ENCODE assay signal across 13 cellular contexts in the genomic region with DNA sequence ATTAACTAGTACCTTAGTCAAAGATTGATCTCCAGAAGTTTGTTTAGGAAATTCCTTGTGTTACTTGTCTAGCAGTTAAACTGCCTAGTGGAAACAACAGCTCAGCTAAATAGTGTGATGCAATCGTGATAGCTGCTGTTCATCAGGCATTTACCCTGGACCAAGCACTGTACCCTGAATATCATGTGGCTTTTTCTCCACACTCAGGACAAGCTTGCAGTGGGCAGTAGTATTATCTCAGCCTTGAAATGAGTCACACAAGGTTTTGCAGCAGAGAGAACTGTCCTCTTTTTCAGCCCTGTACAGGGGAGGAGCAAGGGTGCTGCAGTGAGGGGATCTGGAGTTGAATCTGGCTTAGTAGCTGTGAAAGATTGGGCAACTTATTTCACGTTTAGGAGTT.
DNase-seq lines count a peak whose midpoint lies in the region; ATAC-seq and TF ChIP-seq lines count a peak whose summit lies in the region.
"Had no signal": no experiment of that assay in that cellular context is flagged by ENCODE, and none has a peak within 500 bp of the region (broad histone marks: within the 10 kb centered on the region; RNA-seq: fewer than 3 reads in every experiment).

No MANE protein-coding gene starts in this region.

- H3K79me2 ChIP-seq in mesendoderm (ENCODE audit: control insufficient read depth, insufficient read depth, low read length) = no peaks in the 10 kb centered on the region

- no peak overlapping the region for H2AK5ac ChIP-seq in mesendoderm (ENCODE audit: low read length)

- H3K4me1 ChIP-seq in esophagus squamous epithelium (peaks cover 12 to 93% (median 41%) of the 10 kb centered on the region in 3 donors), psoas muscle (peaks cover 39% of the 10 kb centered on the region), vagina (peaks cover 10% of the 10 kb centered on the region), mesendoderm (ENCODE audit: control insufficient read depth, low read depth, low read length) (no peaks in the 10 kb centered on the region)

- no peak overlapping the region for H3K18ac ChIP-seq in mesendoderm (ENCODE audit: low read length)

- no peak overlapping the region for H2BK15ac ChIP-seq in mesendoderm (replicated peaks; ENCODE audit: low read depth)

- H3K4me2 ChIP-seq in mesendoderm (ENCODE audit: low read length) = no peak overlapping the region

- no peak for TF ChIP-seq CTCF in esophagus squamous epithelium (IDR thresholded peaks at IDR 0.05)
- TF ChIP-seq CTCF in psoas muscle (IDR thresholded peaks at IDR 0.05) = no peak
- TF ChIP-seq CTCF in vagina (IDR thresholded peaks at IDR 0.05) = no peak

- TF ChIP-seq POLR2A in esophagus squamous epithelium (IDR thresholded peaks at IDR 0.05) = no peak
- no peak for TF ChIP-seq POLR2A in vagina (IDR thresholded peaks at IDR 0.05)

- H3K36me3 ChIP-seq in esophagus squamous epithelium (peaks cover 0 to 6% (median 0%) of the 10 kb centered on the region in 3 donors), psoas muscle (ENCODE audit: insufficient read depth in 1 of 2, low read depth in 1 of 2) (peaks cover 0 to 6% of the 10 kb centered on the region in 2 donors), vagina (no peaks in the 10 kb centered on the region), mesendoderm (ENCODE audit: control insufficient read depth, insufficient read depth, low read length) (no peaks in the 10 kb centered on the region)

- H3K23ac ChIP-seq in mesendoderm (ENCODE audit: low read length) = no peak overlapping the region

- H2BK5ac ChIP-seq in mesendoderm (ENCODE audit: low read length) = no peak overlapping the region

- WGBS in esophagus squamous epithelium, 2 donors = 25 to 27% methylated on average over 2 of the region's 2 CpGs
- WGBS in psoas muscle, 3 donors = 25 to 39% (median 31%) methylated on average over 2 of the region's 2 CpGs
- no CpG with 5 or more reads among the region's 2 CpGs for WGBS in mesendoderm (ENCODE audit: extremely low coverage, insufficient coverage, low lambda C conversion rate)

- no peak overlapping the region for H3K4ac ChIP-seq in mesendoderm (ENCODE audit: low read depth, low read length)

- peak overlapping the region in 1 of 4 donors; percentile 0 for H3K4me3 ChIP-seq in esophagus squamous epithelium
- peak overlapping the region; percentile 37 for H3K4me3 ChIP-seq in psoas muscle
- H3K4me3 ChIP-seq in vagina = no peak overlapping the region
- H3K4me3 ChIP-seq in mesendoderm (ENCODE audit: low read length) = no peak overlapping the region

- intact Hi-C loops in esophagus squamous epithelium (cut with DNase I) = loop anchor here (10.0 kb wide), 1 partner anchor 445 kb away; no protein-coding TSS in a partner anchor
- intact Hi-C loops in psoas muscle (cut with DNase I) = no loop called here
- intact Hi-C loops in vagina (cut with DNase I) = no loop called here

- no peaks in the 10 kb centered on the region for H3K79me1 ChIP-seq in mesendoderm (ENCODE audit: low read length)

- no peak overlapping the region for H2BK120ac ChIP-seq in mesendoderm (ENCODE audit: low read depth, low read length)

- H3K27ac ChIP-seq in esophagus squamous epithelium (peak overlapping the region; percentile 48 to 89 (median 82)), psoas muscle (peak overlapping the region; percentile 66), vagina (no peak overlapping the region), mesendoderm (ENCODE audit: low read depth, low read length) (no peak overlapping the region)

- no peaks in the 10 kb centered on the region for H3K9me3 ChIP-seq in esophagus squamous epithelium
- H3K9me3 ChIP-seq in psoas muscle = no peaks in the 10 kb centered on the region
- no peaks in the 10 kb centered on the region for H3K9me3 ChIP-seq in vagina

- peak; percentile 77 to 96 (median 94) for ATAC-seq in psoas muscle
- ATAC-seq: natural killer cell; SK-N-SH treated with all-trans-retinoic acid at 6 μM for 48 hours; stimulated activated naive CD8-positive, alpha-beta T cell treated with anti-CD3 and anti-CD28 coated beads, Interleukin-15, amount 100 ng/mL, for 72 hours had no signal

- no peak overlapping the region for H3K56ac ChIP-seq in mesendoderm (ENCODE audit: low read length)

- no peak overlapping the region for H3K9ac ChIP-seq in mesendoderm (ENCODE audit: low read length)

- no peak overlapping the region for H4K5ac ChIP-seq in mesendoderm (ENCODE audit: low read length)

- no peak overlapping the region for H4K8ac ChIP-seq in mesendoderm (ENCODE audit: low read depth, low read length)

- no peaks in the 10 kb centered on the region for H3K27me3 ChIP-seq in esophagus squamous epithelium
- no peaks in the 10 kb centered on the region for H3K27me3 ChIP-seq in psoas muscle (ENCODE audit: insufficient read depth in 3 of 3, low read length in 2 of 3)
- H3K27me3 ChIP-seq in vagina = no peaks in the 10 kb centered on the region
- no peaks in the 10 kb centered on the region for H3K27me3 ChIP-seq in mesendoderm (ENCODE audit: insufficient read depth, low read length, poor library complexity)

- DNase-seq in GM04504 (ENCODE audit: low read depth) (peak; percentile 32), NOMO-1 treated with DMSO at 0.1 percent for 48 hours (lab: John Stamatoyannopoulos, UW; ENCODE audit: unreplicated experiment) (peak; percentile 88), esophagus squamous epithelium (lab: John Stamatoyannopoulos, UW) (no peak), psoas muscle (peak in 1 of 2 donors; percentile 74), vagina (ENCODE audit: extremely low spot score in 2 of 2) (no peak), amniotic stem cell (lab: John Stamatoyannopoulos, UW) (no peak), NCI-H1092 treated with DMSO at 0.1 percent for 48 hours (lab: John Stamatoyannopoulos, UW) (no peak), mesendoderm (no peak)
- DNase-seq: activated CD4-positive, alpha-beta T cell treated with anti-CD3 and anti-CD28 coated beads for 48 hours; activated gamma-delta T cell treated with Interleukin-2 at 50 U/mL for 16 hours; natural killer cell; stimulated activated naive CD8-positive, alpha-beta T cell treated with anti-CD3 and anti-CD28 coated beads, Interleukin-15, amount 100 ng/mL, for 72 hours had no signal

Comparison
In these comparisons a context has a peak if more than half of its experiments do, and no peak if none do; other contexts are left out.
1. DNase-seq: peak in GM04504 (single experiment) and NOMO-1 treated with DMSO at 0.1 percent for 48 hours (single experiment); none in esophagus squamous epithelium (single experiment), vagina (0 of 2), amniotic stem cell (single experiment), NCI-H1092 treated with DMSO at 0.1 percent for 48 hours (single experiment) and mesendoderm (single experiment).
2. H3K27ac ChIP-seq: peak in esophagus squamous epithelium (4 of 4) and psoas muscle (single experiment); none in vagina (single experiment) and mesendoderm (single experiment).